In the genomic region with DNA sequence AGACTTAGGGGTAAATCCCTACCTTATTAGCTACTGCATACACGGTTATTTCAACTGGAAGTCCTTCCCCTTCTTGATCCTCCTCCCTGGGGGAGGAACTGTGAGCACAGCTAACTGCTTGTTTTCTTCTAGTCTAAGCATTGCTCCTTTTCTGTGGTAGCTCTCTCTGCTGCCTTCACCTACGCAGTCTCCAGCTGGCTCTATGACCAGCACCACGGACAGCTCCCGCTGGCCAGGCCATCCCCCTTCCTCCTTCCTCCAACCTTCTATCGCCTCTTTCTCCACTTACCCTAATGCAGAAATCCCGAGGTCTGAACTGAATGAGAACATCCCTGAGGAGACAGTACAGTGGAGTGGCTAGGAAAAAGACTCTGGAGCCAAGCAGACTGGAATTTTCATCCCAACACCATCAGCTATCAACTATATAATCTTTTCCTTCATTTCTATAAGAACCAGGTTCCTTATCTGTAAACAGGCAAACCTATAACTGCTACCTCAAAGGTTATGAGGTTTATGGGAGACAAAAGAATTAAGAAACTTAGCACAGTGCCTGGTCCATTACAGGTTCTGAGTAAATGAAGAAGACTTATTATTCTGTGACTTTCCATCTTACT, we compare ENCODE assay signal across 10 cellular contexts. TPM values are rescaled to one million over a fixed set of nuclear protein-coding genes. Genes with fewer than 3 reads are reported as not detected.
A peak's percentile ranks its signal among the peaks of the same experiment; 100 is the strongest.
DNase-seq lines count a peak whose midpoint lies in the region; ATAC-seq and TF ChIP-seq lines count a peak whose summit lies in the region.
"Had no signal": no experiment of that assay in that cellular context is flagged by ENCODE, and none has a peak within 500 bp of the region (broad histone marks: within the 10 kb centered on the region; RNA-seq: fewer than 3 reads in every experiment).

No MANE protein-coding gene starts in this region.

- no peaks in the 10 kb centered on the region for H3K36me3 ChIP-seq in cardiac muscle cell

- H3K27ac Mint-ChIP-seq in osteocyte (ENCODE audit: unreplicated experiment), result no peak overlapping the region
- H3K27ac Mint-ChIP-seq: effector memory CD8-positive, alpha-beta T cell; naive B cell had no signal

- H3K4me3 ChIP-seq in cardiac muscle cell, result no peak overlapping the region
- H3K4me3 ChIP-seq in fibroblast of the aortic adventitia (ENCODE audit: low read depth, low read length), result no peak overlapping the region

- no peaks in the 10 kb centered on the region for H3K9me3 Mint-ChIP-seq in osteocyte (ENCODE audit: unreplicated experiment)
- H3K9me3 Mint-ChIP-seq: effector memory CD8-positive, alpha-beta T cell; naive B cell had no signal

- TF ChIP-seq CTCF in cardiac muscle cell (IDR thresholded peaks at IDR 0.05; ENCODE audit: low read depth, low read length), result no peak
- TF ChIP-seq CTCF in fibroblast of the aortic adventitia (IDR thresholded peaks at IDR 0.05; ENCODE audit: insufficient read depth, low read length), result no peak
- TF ChIP-seq CTCF in osteocyte (IDR thresholded peaks at IDR 0.05), result no peak

- no peak for ATAC-seq in Right ventricle myocardium inferior
- ATAC-seq: effector memory CD8-positive, alpha-beta T cell had no signal

- H3K4me1 Mint-ChIP-seq in osteocyte (ENCODE audit: unreplicated experiment), result peaks cover 3% of the 10 kb centered on the region

- no peaks in the 10 kb centered on the region for H3K4me1 ChIP-seq in cardiac muscle cell (ENCODE audit: low read depth)

- no peaks in the 10 kb centered on the region for H3K9me3 ChIP-seq in cardiac muscle cell (ENCODE audit: low read depth)

- H3K4me3 Mint-ChIP-seq in osteocyte (ENCODE audit: unreplicated experiment), result no peak overlapping the region
- H3K4me3 Mint-ChIP-seq: effector memory CD8-positive, alpha-beta T cell; naive B cell had no signal

- DNase-seq in cardiac muscle cell (ENCODE audit: low read depth in 1 of 2, low spot score in 1 of 2) (peak; percentile 64 to 82), Right ventricle myocardium inferior (ENCODE audit: missing footprints) (no peak), RPMI8226 (peak; percentile 44), fibroblast of the aortic adventitia (ENCODE audit: low read depth) (peak; percentile 45), stromal cell of bone marrow (ENCODE audit: low read depth) (peak; percentile 11), osteocyte (ENCODE audit: extremely low spot score, unreplicated experiment) (no peak), HCEC 1CT (no peak), T-helper 9 cell (no peak)
- DNase-seq: effector memory CD8-positive, alpha-beta T cell; naive B cell had no signal

- intact Hi-C loops in Right ventricle myocardium inferior (cut with DNase I), result no loop called here

- H3K36me3 Mint-ChIP-seq in osteocyte (ENCODE audit: unreplicated experiment), result no peaks in the 10 kb centered on the region
- H3K36me3 Mint-ChIP-seq: naive B cell had no signal

- H3K27ac ChIP-seq in cardiac muscle cell, result no peak overlapping the region

- peaks cover 59% of the 10 kb centered on the region for H3K27me3 Mint-ChIP-seq in osteocyte (ENCODE audit: unreplicated experiment)

- peaks cover 79% of the 10 kb centered on the region for H3K27me3 ChIP-seq in cardiac muscle cell

RNA-seq across cellular contexts. Expression of gene CFAP65, which starts 4.7 kb away (rescaled TPM):
- 0.07 and 2.2 TPM in 2 replicates for total RNA-seq in cardiac muscle cell
- polyA plus RNA-seq in cardiac muscle cell, result 0.12 and 0.45 TPM in 2 replicates
- not detected for total RNA-seq in Right ventricle myocardium inferior
- not detected in 2 replicates for total RNA-seq in fibroblast of the aortic adventitia (ENCODE audit: low replicate concordance)
- total RNA-seq in osteocyte, result not detected in 2 replicates

RNA-seq across cellular contexts. Expression of gene IHH, which starts 14.7 kb away (rescaled TPM):
- total RNA-seq in cardiac muscle cell (not detected in 2 replicates), Right ventricle myocardium inferior (not detected), fibroblast of the aortic adventitia (ENCODE audit: low replicate concordance) (0.09 TPM in 1 of 2 replicates, not detected in the other), osteocyte (0.18 TPM in 1 of 2 replicates, not detected in the other)
- polyA plus RNA-seq in cardiac muscle cell, result not detected in 2 replicates

RNA-seq across cellular contexts. Expression of gene CRYBA2, which starts 52.8 kb away (rescaled TPM):
- total RNA-seq in cardiac muscle cell (not detected in 2 replicates), Right ventricle myocardium inferior (not detected), fibroblast of the aortic adventitia (ENCODE audit: low replicate concordance) (not detected in 2 replicates), osteocyte (not detected in 2 replicates)
- polyA plus RNA-seq in cardiac muscle cell, result not detected in 2 replicates

Comparison
In these comparisons a context has a peak if more than half of its experiments do, and no peak if none do; other contexts are left out.
1. DNase-seq: peak in cardiac muscle cell (2 of 2), RPMI8226 (single experiment), fibroblast of the aortic adventitia (single experiment) and stromal cell of bone marrow (single experiment); none in Right ventricle myocardium inferior (single experiment), osteocyte (single experiment), HCEC 1CT (single experiment) and T-helper 9 cell (single experiment).